Comparison of ENCODE assay signal across 1 cellular context in genomic region chr22:35627267-35628041, GRCh38.
TF ChIP-seq lines count a peak whose summit lies in the region.

No MANE protein-coding gene starts in this region.

TF ChIP-seq in HEK293, 187 proteins besides CTCF, POLR2A, EP300 and RAD21 (continued from another document and continues in another):
- TF ChIP-seq ZNF449 (tag by site-specific recombination; IDR thresholded peaks at IDR 0.05) (no peak), ZNF138 (tag by site-specific recombination; IDR thresholded peaks at IDR 0.05; ENCODE audit: borderline replicate concordance) (no peak), ZNF398 (tag by site-specific recombination; IDR thresholded peaks at IDR 0.05) (peak; percentile 93), ZNF121 (tag by site-specific recombination; IDR thresholded peaks at IDR 0.05) (no peak), ZNF311 (tag by site-specific recombination; IDR thresholded peaks at IDR 0.05; ENCODE audit: borderline replicate concordance) (no peak), PBX3 (CRISPR knock-in tag; IDR thresholded peaks at IDR 0.05) (no peak; the same call in 1 of the 2 replicates), ZNF548 (tag by site-specific recombination; IDR thresholded peaks at IDR 0.05) (no peak), ZNF624 (tag by site-specific recombination; IDR thresholded peaks at IDR 0.05) (no peak), ZFP41 (tag by site-specific recombination; IDR thresholded peaks at IDR 0.05; ENCODE audit: borderline replicate concordance) (no peak), KLF8 (tag by site-specific recombination; IDR thresholded peaks at IDR 0.05) (no peak), ZNF558 (tag by site-specific recombination; IDR thresholded peaks at IDR 0.05) (no peak), SP2 (tag by site-specific recombination; IDR thresholded peaks at IDR 0.05) (peak; percentile 65), YY2 (tag by site-specific recombination; IDR thresholded peaks at IDR 0.05) (no peak), ZNF335 (tag by site-specific recombination; conservative IDR thresholded peaks at IDR 0.05) (peak; percentile 99), PRDM1 (tag by site-specific recombination; IDR thresholded peaks at IDR 0.05) (no peak), ZBTB8A (tag by site-specific recombination; IDR thresholded peaks at IDR 0.05) (peak; percentile 80), ZNF404 (tag by site-specific recombination; IDR thresholded peaks at IDR 0.05) (no peak), REPIN1 (tag by site-specific recombination; IDR thresholded peaks at IDR 0.05; ENCODE audit: low read depth) (no peak), SP3 (tag by site-specific recombination; IDR thresholded peaks at IDR 0.05) (peak; percentile 82), ZNF776 (tag by site-specific recombination; IDR thresholded peaks at IDR 0.05; ENCODE audit: borderline replicate concordance) (no peak), ZBTB21 (tag by site-specific recombination; IDR thresholded peaks at IDR 0.05) (no peak), ZNF692 (tag by site-specific recombination; IDR thresholded peaks at IDR 0.05) (peak; percentile 52; the same call in 1 of the 2 replicates), ZNF791 (tag by site-specific recombination; IDR thresholded peaks at IDR 0.05) (no peak), ZNF629 (tag by site-specific recombination; IDR thresholded peaks at IDR 0.05) (peak; percentile 29; the same call in 1 of the 2 replicates), ZBTB48 (tag by site-specific recombination; IDR thresholded peaks at IDR 0.05) (peak; percentile 80), PATZ1 (tag by site-specific recombination; IDR thresholded peaks at IDR 0.05) (peak; percentile 68), ZBTB10 (tag by site-specific recombination; IDR thresholded peaks at IDR 0.05) (peak; percentile 57; the same call in 1 of the 2 replicates), OVOL3 (tag by site-specific recombination; IDR thresholded peaks at IDR 0.05) (0 out of 2 replicates have a peak, but pooled peaks have one; percentile 38), GLIS1 (tag by site-specific recombination; IDR thresholded peaks at IDR 0.05) (peak; percentile 100), ZNF585B (tag by site-specific recombination; IDR thresholded peaks at IDR 0.05) (no peak), ZNF626 (tag by site-specific recombination; IDR thresholded peaks at IDR 0.05) (no peak), ZNF600 (tag by site-specific recombination; IDR thresholded peaks at IDR 0.05) (peak; percentile 39; the same call in 1 of the 2 replicates), ZNF571 (tag by site-specific recombination; IDR thresholded peaks at IDR 0.05) (no peak), ZNF112 (tag by site-specific recombination; IDR thresholded peaks at IDR 0.05) (no peak), ZBTB7A (tag by site-specific recombination; IDR thresholded peaks at IDR 0.05; ENCODE audit: low read depth) (no peak), ZNF777 (tag by site-specific recombination; IDR thresholded peaks at IDR 0.05; ENCODE audit: borderline replicate concordance) (0 out of 2 replicates have a peak, but pooled peaks have one; percentile 35), ZNF580 (tag by site-specific recombination; IDR thresholded peaks at IDR 0.05) (no peak), ZXDB (tag by site-specific recombination; IDR thresholded peaks at IDR 0.05) (peak; percentile 54; the same call in 1 of the 2 replicates), ZBTB26 (tag by site-specific recombination; optimal IDR thresholded peaks at IDR 0.05) (no peak), ZNF707 (tag by site-specific recombination; IDR thresholded peaks at IDR 0.05) (no peak), ZNF37A (tag by site-specific recombination; IDR thresholded peaks at IDR 0.05) (no peak), ZNF174 (tag by site-specific recombination; IDR thresholded peaks at IDR 0.05) (no peak), GLIS2 (tag by site-specific recombination; IDR thresholded peaks at IDR 0.05) (peak; percentile 84), ZNF555 (tag by site-specific recombination; conservative IDR thresholded peaks at IDR 0.05) (no peak), ZNF2 (tag by site-specific recombination; IDR thresholded peaks at IDR 0.05) (no peak), ZNF239 (tag by site-specific recombination; IDR thresholded peaks at IDR 0.05) (no peak), ZNF211 (tag by site-specific recombination; IDR thresholded peaks at IDR 0.05; ENCODE audit: low read depth) (no peak), ZNF561 (tag by site-specific recombination; IDR thresholded peaks at IDR 0.05; ENCODE audit: borderline replicate concordance) (no peak), EGR2 (tag by site-specific recombination; IDR thresholded peaks at IDR 0.05; ENCODE audit: low read depth) (peak; percentile 92), ZSCAN5A (tag by site-specific recombination; IDR thresholded peaks at IDR 0.05) (no peak), PRDM10 (tag by site-specific recombination; IDR thresholded peaks at IDR 0.05) (peak; percentile 97)
